Comparison of ENCODE assay signal across 1 cellular context in genomic region chr7:108454674-108455523, GRCh38.
TF ChIP-seq lines count a peak whose summit lies in the region.

No MANE protein-coding gene starts in this region.

TF ChIP-seq in H1, 55 proteins besides CTCF, POLR2A, EP300 and RAD21:
- TF ChIP-seq KDM4A (IDR thresholded peaks at IDR 0.05; ENCODE audit: low read depth, low read length, severe bottlenecking) = peak; percentile 85
- no peak for TF ChIP-seq E2F6 (IDR thresholded peaks at IDR 0.05)
- peak; percentile 55 for TF ChIP-seq EZH2 (IDR thresholded peaks at IDR 0.05; ENCODE audit: low read depth, low read length, severe bottlenecking)
- TF ChIP-seq TBP (IDR thresholded peaks at IDR 0.05; ENCODE audit: low read depth, low read length) = 0 out of 2 replicates have a peak, but pooled peaks have one; percentile 13
- TF ChIP-seq ASH2L (IDR thresholded peaks at IDR 0.05; ENCODE audit: low read length) = peak; percentile 88
- TF ChIP-seq SUZ12 (IDR thresholded peaks at IDR 0.05; ENCODE audit: low read length) = peak; percentile 68
- no peak for TF ChIP-seq NRF1 (IDR thresholded peaks at IDR 0.05; ENCODE audit: low read depth, low read length)
- no peak for TF ChIP-seq KDM5A (IDR thresholded peaks at IDR 0.05; ENCODE audit: low read length)
- peak; percentile 11 for TF ChIP-seq RNF2 (IDR thresholded peaks at IDR 0.05; ENCODE audit: borderline replicate concordance, low read depth, low read length, missing control alignments, poor library complexity, severe bottlenecking)
- TF ChIP-seq SP1 (IDR thresholded peaks at IDR 0.05; ENCODE audit: low read depth, low read length) = no peak
- no peak for TF ChIP-seq PHF8 (conservative IDR thresholded peaks at IDR 0.05; ENCODE audit: low read depth, low read length)
